In the genomic region with DNA sequence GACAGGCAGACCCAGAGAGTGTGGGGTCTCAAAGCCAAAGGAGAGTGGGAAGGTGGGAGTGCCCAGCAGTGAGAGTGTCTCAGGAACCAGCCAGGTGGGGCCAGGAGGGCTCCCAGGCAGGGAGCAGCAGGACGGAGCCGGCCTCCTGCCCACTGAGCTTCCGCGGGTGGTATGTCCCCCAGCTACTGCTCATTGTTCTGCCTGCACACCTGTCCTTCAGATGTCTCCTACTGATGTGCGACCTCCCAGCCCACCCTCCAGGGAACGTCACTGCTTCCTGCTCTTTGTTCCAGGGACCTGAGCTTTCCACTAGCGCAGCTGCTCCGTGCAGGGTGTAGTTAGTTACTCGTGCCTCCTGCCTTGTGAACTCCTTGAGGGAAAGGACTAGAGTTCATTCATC, we compare ENCODE assay signal across 16 cellular contexts.
DNase-seq lines count a peak whose midpoint lies in the region; ATAC-seq and TF ChIP-seq lines count a peak whose summit lies in the region.
"Had no signal": no experiment of that assay in that cellular context is flagged by ENCODE, and none has a peak within 500 bp of the region (broad histone marks: within the 10 kb centered on the region; RNA-seq: fewer than 3 reads in every experiment).

No MANE protein-coding gene starts in this region.

- H3K27me3 ChIP-seq in endodermal cell (ENCODE audit: control insufficient read depth, insufficient read depth, low read length, poor library complexity, severe bottlenecking) (no peaks in the 10 kb centered on the region), sigmoid colon (no peaks in the 10 kb centered on the region)
- H3K27me3 ChIP-seq: colonic mucosa had no signal

- no peak for TF ChIP-seq EP300 in sigmoid colon (IDR thresholded peaks at IDR 0.05)

- no peak for TF ChIP-seq CTCF in endodermal cell (conservative IDR thresholded peaks at IDR 0.05)
- no peak for TF ChIP-seq CTCF in sigmoid colon (IDR thresholded peaks at IDR 0.05)

- peak overlapping the region; percentile 56 for H3K27ac Mint-ChIP-seq in endodermal cell
- H3K27ac Mint-ChIP-seq: activated naive CD4-positive, alpha-beta T cell treated with anti-CD3 and anti-CD28 coated beads, Interleukin-2, amount 50 U/mL, for 24 hours; activated T-cell treated with anti-CD3 and anti-CD28 coated beads, Interleukin-2, amount 50 U/mL, for 72 hours; mesothelial cell of epicardium had no signal

- no peaks in the 10 kb centered on the region for H3K4me1 ChIP-seq in endodermal cell (ENCODE audit: control insufficient read depth, insufficient read depth, low read length)
- H3K4me1 ChIP-seq in sigmoid colon, result peaks cover 0 to 30% (median 23%) of the 10 kb centered on the region in 4 donors
- H3K4me1 ChIP-seq: Caco-2, colonic mucosa, prostate gland had no signal

- no peak overlapping the region for H3K9ac ChIP-seq in endodermal cell (ENCODE audit: extremely low read depth, low read length, poor library complexity, severe bottlenecking)
- H3K9ac ChIP-seq: KMS-11 had no signal

- H3K27me3 Mint-ChIP-seq in endodermal cell (ENCODE audit: insufficient read depth), result no peaks in the 10 kb centered on the region

- peaks cover 11% of the 10 kb centered on the region for H3K4me1 Mint-ChIP-seq in endodermal cell

- H3K4me3 Mint-ChIP-seq in endodermal cell, result no peak overlapping the region
- H3K4me3 Mint-ChIP-seq: activated naive CD4-positive, alpha-beta T cell treated with anti-CD3 and anti-CD28 coated beads, Interleukin-2, amount 50 U/mL, for 24 hours; activated T-cell treated with anti-CD3 and anti-CD28 coated beads, Interleukin-2, amount 50 U/mL, for 72 hours; mesothelial cell of epicardium; nephron had no signal

- 91 to 93% methylated on average over 5 to 9 of the region's 9 CpGs for WGBS in endodermal cell (ENCODE audit: insufficient coverage in 1 of 2, insufficient read length in 1 of 2), 2 experiments
- 91% methylated on average over 9 of the region's 9 CpGs for WGBS in sigmoid colon, 2 donors

- H3K9me3 ChIP-seq in endodermal cell (ENCODE audit: control insufficient read depth, low read length) (peaks cover 5% of the 10 kb centered on the region), sigmoid colon (no peaks in the 10 kb centered on the region)
- H3K9me3 ChIP-seq: Caco-2, colonic mucosa, prostate gland had no signal

- TF ChIP-seq POLR2A in sigmoid colon (IDR thresholded peaks at IDR 0.05), result no peak

- H3K36me3 ChIP-seq in endodermal cell (ENCODE audit: control insufficient read depth, insufficient read depth, low read length) (peaks cover 47% of the 10 kb centered on the region), sigmoid colon (peaks cover 40 to 81% (median 59%) of the 10 kb centered on the region in 4 donors)

- ATAC-seq in HG03095 (IDR thresholded peaks at IDR 0.05; ENCODE audit: unreplicated experiment), result no peak
- ATAC-seq in GM18867 (IDR thresholded peaks at IDR 0.05; ENCODE audit: unreplicated experiment), result no peak
- ATAC-seq in activated CD4-positive, CD25-positive, alpha-beta regulatory T cell treated with anti-CD3 and anti-CD28 coated beads, Interleukin-2, amount 50 U/mL, for 24 hours, result no peak
- ATAC-seq: activated T-cell treated with anti-CD3 and anti-CD28 coated beads, Interleukin-2, amount 50 U/mL, for 72 hours; Panc1 had no signal

- H3K4me3 ChIP-seq in endodermal cell (ENCODE audit: low read length) (no peak overlapping the region), sigmoid colon (no peak overlapping the region)
- H3K4me3 ChIP-seq: colonic mucosa, prostate gland had no signal

- peak; percentile 85 for DNase-seq in COR-L47 (lab: John Stamatoyannopoulos, UW)
- DNase-seq in NCI-H146 (lab: John Stamatoyannopoulos, UW), result peak; percentile 89
- no peak for DNase-seq in endodermal cell
- no peak for DNase-seq in sigmoid colon
- DNase-seq: activated T-cell treated with anti-CD3 and anti-CD28 coated beads, Interleukin-2, amount 50 U/mL, for 72 hours; colonic mucosa had no signal

- intact Hi-C loops in sigmoid colon (cut with DNase I), result no loop called here

- peaks cover 1% of the 10 kb centered on the region for H3K9me3 Mint-ChIP-seq in endodermal cell
- H3K9me3 Mint-ChIP-seq: activated naive CD4-positive, alpha-beta T cell treated with anti-CD3 and anti-CD28 coated beads, Interleukin-2, amount 50 U/mL, for 24 hours had no signal

- H3K27ac ChIP-seq in endodermal cell (ENCODE audit: low read depth, low read length) (peak overlapping the region; percentile 24), sigmoid colon (peak overlapping the region in 3 of 4 donors; percentile 66 to 83 (median 73))
- H3K27ac ChIP-seq: colonic mucosa, KMS-11 had no signal

- peaks cover 64% of the 10 kb centered on the region for H3K36me3 Mint-ChIP-seq in endodermal cell (ENCODE audit: low read depth)

Comparison
In these comparisons a context has a peak if more than half of its experiments do, and no peak if none do; other contexts are left out.
1. DNase-seq: peak in COR-L47 (single experiment) and NCI-H146 (single experiment); none in endodermal cell (single experiment) and sigmoid colon (single experiment).